In the genomic region with DNA sequence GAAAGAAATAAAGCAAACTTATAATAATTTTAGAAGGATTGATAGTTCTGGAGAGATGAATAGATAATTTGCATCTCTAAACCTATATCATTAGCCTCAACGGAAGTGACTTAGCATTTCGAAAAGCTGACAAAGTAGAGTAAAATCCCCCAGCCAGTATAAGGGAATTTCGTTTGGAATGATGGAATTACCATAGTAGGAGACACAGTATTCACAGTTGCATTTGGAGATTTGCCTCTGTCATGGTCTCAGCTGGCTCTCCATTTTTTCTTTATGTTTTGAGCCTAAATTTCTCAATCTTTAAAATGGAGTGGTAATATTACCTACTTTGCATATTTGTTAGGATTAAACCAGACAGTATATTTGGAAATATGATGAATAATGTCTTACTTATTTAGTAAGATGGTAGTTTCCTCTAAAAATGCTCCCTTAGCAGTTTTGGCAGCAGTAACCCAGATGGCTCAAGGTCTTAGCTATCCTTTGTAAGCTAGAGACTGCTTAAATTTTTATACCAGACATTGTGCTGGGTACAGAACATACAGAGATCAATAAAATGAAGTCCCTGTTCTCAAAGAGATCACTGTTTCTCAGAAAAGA, we compare ENCODE assay signal across 1 cellular context.
TF ChIP-seq lines count a peak whose summit lies in the region.

No MANE protein-coding gene starts in this region.

TF ChIP-seq in WTC11, 78 proteins besides CTCF, POLR2A, EP300 and RAD21 (continued from another document):
- TF ChIP-seq IRF2 (CRISPR knock-in tag; IDR thresholded peaks at IDR 0.05; ENCODE audit: borderline replicate concordance, low read depth): no peak
TF ChIP-seq in WTC11: peak in this region for 0.
